In genomic region chr7:108000875-108001758, GRCh38 we compare ENCODE assay signal across 7 cellular contexts. TPM values are rescaled to one million over a fixed set of nuclear protein-coding genes. Genes with fewer than 3 reads are reported as not detected.
A peak's percentile ranks its signal among the peaks of the same experiment; 100 is the strongest.
DNase-seq lines count a peak whose midpoint lies in the region; ATAC-seq lines count a peak whose summit lies in the region.

No MANE protein-coding gene starts in this region.

- peaks cover 62% of the 10 kb centered on the region for H3K27me3 Mint-ChIP-seq in activated T-helper 2 cell treated with anti-CD3 and anti-CD28 coated beads, Interferon-gamma antibody, Interleukin-2, Interleukin-4, amounts not matched to agents 10 μg/mL and 5 μg/mL and 100 μg/mL, durations not matched to agents 14 hours and 24 hours and 36 hours (ENCODE audit: low read depth)

- intact Hi-C loops in activated T-helper 2 cell treated with anti-CD3 and anti-CD28 coated beads, Interferon-gamma antibody, Interleukin-2, Interleukin-4, amounts not matched to agents 10 μg/mL and 5 μg/mL and 100 μg/mL, durations not matched to agents 14 hours and 24 hours and 36 hours (cut with micrococcal nuclease), result loop anchor here (10.0 kb wide), 1 partner anchor 76 kb away; no protein-coding TSS in a partner anchor
- intact Hi-C loops in left cardiac atrium (cut with DNase I), result no loop called here

- H3K4me1 Mint-ChIP-seq in activated T-helper 2 cell treated with anti-CD3 and anti-CD28 coated beads, Interferon-gamma antibody, Interleukin-2, Interleukin-4, amounts not matched to agents 10 μg/mL and 5 μg/mL and 100 μg/mL, durations not matched to agents 14 hours and 24 hours and 36 hours (ENCODE audit: low read depth), result peaks cover 13% of the 10 kb centered on the region

- H3K4me1 ChIP-seq in rectal smooth muscle tissue (ENCODE audit: control insufficient read depth, insufficient read depth, low read length), result peaks cover 8% of the 10 kb centered on the region

- no peaks in the 10 kb centered on the region for H3K36me3 Mint-ChIP-seq in activated T-helper 2 cell treated with anti-CD3 and anti-CD28 coated beads, Interferon-gamma antibody, Interleukin-2, Interleukin-4, amounts not matched to agents 10 μg/mL and 5 μg/mL and 100 μg/mL, durations not matched to agents 14 hours and 24 hours and 36 hours (ENCODE audit: low read depth)

- DNase-seq in HK-2 (ENCODE audit: unreplicated experiment), result peak; percentile 73
- DNase-seq in activated T-helper 2 cell treated with anti-CD3 and anti-CD28 coated beads, Interferon-gamma antibody, Interleukin-2, Interleukin-4, amounts not matched to agents 10 μg/mL and 5 μg/mL and 100 μg/mL, durations not matched to agents 14 hours and 24 hours and 36 hours (ENCODE audit: low spot score), result no peak
- peak; percentile 79 for DNase-seq in left cardiac atrium
- DNase-seq in NCI-H1436 (lab: John Stamatoyannopoulos, UW), result no peak

- peak; percentile 39 to 49 for ATAC-seq in left cardiac atrium
- ATAC-seq in GM21381 (IDR thresholded peaks at IDR 0.05; ENCODE audit: unreplicated experiment), result no peak
- no peak for ATAC-seq in HG03354 (IDR thresholded peaks at IDR 0.05; ENCODE audit: poor library complexity, severe bottlenecking, unreplicated experiment)

- H3K27ac Mint-ChIP-seq in activated T-helper 2 cell treated with anti-CD3 and anti-CD28 coated beads, Interferon-gamma antibody, Interleukin-2, Interleukin-4, amounts not matched to agents 10 μg/mL and 5 μg/mL and 100 μg/mL, durations not matched to agents 14 hours and 24 hours and 36 hours, result no peak overlapping the region

- H3K4me3 ChIP-seq in rectal smooth muscle tissue (ENCODE audit: low read length), result peak overlapping the region; percentile 88

- H3K27me3 ChIP-seq in rectal smooth muscle tissue (ENCODE audit: control insufficient read depth, insufficient read depth, low read length), result no peaks in the 10 kb centered on the region

- no peaks in the 10 kb centered on the region for H3K36me3 ChIP-seq in rectal smooth muscle tissue (ENCODE audit: control insufficient read depth, insufficient read depth, low read length)

- H3K9me3 Mint-ChIP-seq in activated T-helper 2 cell treated with anti-CD3 and anti-CD28 coated beads, Interferon-gamma antibody, Interleukin-2, Interleukin-4, amounts not matched to agents 10 μg/mL and 5 μg/mL and 100 μg/mL, durations not matched to agents 14 hours and 24 hours and 36 hours, result no peaks in the 10 kb centered on the region

- peak overlapping the region; percentile 72 for H3K27ac ChIP-seq in rectal smooth muscle tissue (ENCODE audit: low read depth, low read length)

- H3K9ac ChIP-seq in rectal smooth muscle tissue (ENCODE audit: low read length), result peak overlapping the region; percentile 7

- peak overlapping the region; percentile 73 for H3K4me3 Mint-ChIP-seq in activated T-helper 2 cell treated with anti-CD3 and anti-CD28 coated beads, Interferon-gamma antibody, Interleukin-2, Interleukin-4, amounts not matched to agents 10 μg/mL and 5 μg/mL and 100 μg/mL, durations not matched to agents 14 hours and 24 hours and 36 hours (ENCODE audit: low read depth)

RNA-seq across cellular contexts. Expression of gene LAMB1, which starts 1.8 kb away (rescaled TPM):
- total RNA-seq in activated T-helper 2 cell treated with anti-CD3 and anti-CD28 coated beads, Interferon-gamma antibody, Interleukin-2, Interleukin-4, amounts not matched to agents 10 μg/mL and 5 μg/mL and 100 μg/mL, durations not matched to agents 14 hours and 24 hours and 36 hours, result 0.34 and 0.41 TPM in 2 replicates
- total RNA-seq in left cardiac atrium, result 100 to 1,000 TPM; 109 to 123 TPM

Comparison
In these comparisons a context has a peak if more than half of its experiments do, and no peak if none do; other contexts are left out.
1. DNase-seq: peak in HK-2 (single experiment) and left cardiac atrium (single experiment); none in activated T-helper 2 cell treated with anti-CD3 and anti-CD28 coated beads, Interferon-gamma antibody, Interleukin-2, Interleukin-4, amounts not matched to agents 10 μg/mL and 5 μg/mL and 100 μg/mL, durations not matched to agents 14 hours and 24 hours and 36 hours (single experiment) and NCI-H1436 (single experiment).
2. ATAC-seq: peak in left cardiac atrium (2 of 2); none in GM21381 (single experiment) and HG03354 (single experiment).
3. RNA of gene LAMB1, which starts 1.8 kb away (total RNA-seq): 109 to 123 TPM in left cardiac atrium; 0.34 to 0.41 TPM in activated T-helper 2 cell treated with anti-CD3 and anti-CD28 coated beads, Interferon-gamma antibody, Interleukin-2, Interleukin-4, amounts not matched to agents 10 μg/mL and 5 μg/mL and 100 μg/mL, durations not matched to agents 14 hours and 24 hours and 36 hours; every median in the first group is over 10 times any median in the second.